In genomic region chr3:16484216-16484615, GRCh38 we compare ENCODE assay signal across 11 cellular contexts. TPM values are rescaled to one million over a fixed set of nuclear protein-coding genes. Genes with fewer than 3 reads are reported as not detected.
DNase-seq lines count a peak whose midpoint lies in the region; ATAC-seq, FAIRE-seq and TF ChIP-seq lines count a peak whose summit lies in the region.
"Had no signal": no experiment of that assay in that cellular context is flagged by ENCODE, and none has a peak within 500 bp of the region (broad histone marks: within the 10 kb centered on the region; RNA-seq: fewer than 3 reads in every experiment).

No MANE protein-coding gene starts in this region.

- H3K23ac ChIP-seq in trophoblast cell (ENCODE audit: low read length), result no peak overlapping the region

- no peaks in the 10 kb centered on the region for H3K79me1 ChIP-seq in trophoblast cell (ENCODE audit: low read length)

- H3K9me3 ChIP-seq in CD4-positive, CD25-positive, alpha-beta regulatory T cell (ENCODE audit: control insufficient read depth in 2 of 2, low read length in 2 of 2), result no peaks in the 10 kb centered on the region
- no peaks in the 10 kb centered on the region for H3K9me3 ChIP-seq in trophoblast cell (ENCODE audit: insufficient read depth, low read depth, low read length)
- H3K9me3 ChIP-seq: mucosa of descending colon had no signal

- H3K9ac ChIP-seq in trophoblast cell (ENCODE audit: low read length), result no peak overlapping the region

- ATAC-seq in CD4-positive, CD25-positive, alpha-beta regulatory T cell (ENCODE audit: low read depth in 2 of 2), result no peak
- ATAC-seq in GM18873 (IDR thresholded peaks at IDR 0.05; ENCODE audit: low FRiP score, unreplicated experiment), result no peak
- ATAC-seq: mucosa of descending colon had no signal

- no peak overlapping the region for H2BK120ac ChIP-seq in trophoblast cell (ENCODE audit: insufficient read depth, low read length, poor library complexity)

- H3K4me2 ChIP-seq in trophoblast cell (ENCODE audit: low read length), result no peak overlapping the region

- peaks cover 25 to 88% (median 70%) of the 10 kb centered on the region in 4 donors for H3K4me1 Mint-ChIP-seq in CD4-positive, CD25-positive, alpha-beta regulatory T cell
- H3K4me1 Mint-ChIP-seq in glutamatergic neuron (ENCODE audit: low read depth, unreplicated experiment) (peaks cover 11% of the 10 kb centered on the region), Calu3 (ENCODE audit: low read depth, unreplicated experiment) (peaks cover 21% of the 10 kb centered on the region)

- TF ChIP-seq CTCF in fibroblast of pulmonary artery (IDR thresholded peaks at IDR 0.05; ENCODE audit: low read length, missing control alignments) (no peak), glutamatergic neuron (IDR thresholded peaks at IDR 0.05; ENCODE audit: partially characterized antibody, unreplicated experiment) (no peak), Calu3 (IDR thresholded peaks at IDR 0.05; ENCODE audit: unreplicated experiment) (no peak)

- no TSS peak for BruUV-seq in Calu3 (replicated peaks; lab: Mats Ljungman, UMichigan)

- H3K14ac ChIP-seq in trophoblast cell (ENCODE audit: low read length), result no peak overlapping the region

- H3K4me3 ChIP-seq in CD4-positive, CD25-positive, alpha-beta regulatory T cell (ENCODE audit: low read depth, low read length), result no peak overlapping the region
- H3K4me3 ChIP-seq in fibroblast of pulmonary artery (replicated peaks; ENCODE audit: low read depth, low read length) (no peak overlapping the region), trophoblast cell (ENCODE audit: low read depth, low read length) (no peak overlapping the region)
- H3K4me3 ChIP-seq: mucosa of descending colon had no signal

- no peak overlapping the region for H3K4ac ChIP-seq in trophoblast cell (ENCODE audit: low read depth, low read length)

- no peak for FAIRE-seq in GM19239 (lab: Jason Lieb, UNC)

- H4K12ac ChIP-seq in trophoblast cell (ENCODE audit: low read depth, low read length), result no peak overlapping the region

- H3K4me3 Mint-ChIP-seq in CD4-positive, CD25-positive, alpha-beta regulatory T cell, result no peak overlapping the region
- no peak overlapping the region for H3K4me3 Mint-ChIP-seq in glutamatergic neuron (ENCODE audit: unreplicated experiment)
- H3K4me3 Mint-ChIP-seq in Calu3 (ENCODE audit: low read depth, unreplicated experiment), result no peak overlapping the region

- no peak overlapping the region for H2BK5ac ChIP-seq in trophoblast cell (ENCODE audit: low read depth, low read length, poor library complexity)

- no CpG with 5 or more reads among the region's 6 CpGs for WGBS in trophoblast cell (ENCODE audit: extremely low coverage, insufficient coverage, insufficient read length)

- no peak overlapping the region for H3K18ac ChIP-seq in trophoblast cell (ENCODE audit: low read length)

- H3K36me3 ChIP-seq in CD4-positive, CD25-positive, alpha-beta regulatory T cell (ENCODE audit: control insufficient read depth, insufficient read depth, low read length), result peaks cover 29% of the 10 kb centered on the region
- no peaks in the 10 kb centered on the region for H3K36me3 ChIP-seq in trophoblast cell (ENCODE audit: control insufficient read depth in 1 of 2, insufficient read depth in 2 of 2, low read length in 2 of 2)

- no peaks in the 10 kb centered on the region for H3K9me3 Mint-ChIP-seq in CD4-positive, CD25-positive, alpha-beta regulatory T cell
- H3K9me3 Mint-ChIP-seq in glutamatergic neuron (ENCODE audit: unreplicated experiment), result peaks cover 2% of the 10 kb centered on the region
- H3K9me3 Mint-ChIP-seq in Calu3 (ENCODE audit: low read depth, unreplicated experiment), result no peaks in the 10 kb centered on the region

- intact Hi-C loops in Calu3 (cut with micrococcal nuclease; ENCODE audit: unreplicated experiment), result no loop called here

- H2AK5ac ChIP-seq in trophoblast cell (ENCODE audit: low read length), result no peak overlapping the region

- no peaks in the 10 kb centered on the region for H3K27me3 ChIP-seq in CD4-positive, CD25-positive, alpha-beta regulatory T cell (ENCODE audit: control insufficient read depth, insufficient read depth, low read length)
- no peaks in the 10 kb centered on the region for H3K27me3 ChIP-seq in trophoblast cell (ENCODE audit: insufficient read depth, low read length)

- no peak for DNase-seq in CD4-positive, CD25-positive, alpha-beta regulatory T cell
- DNase-seq in RPMI7951 (ENCODE audit: low read depth) (peak; percentile 97), fibroblast of pulmonary artery (ENCODE audit: low read depth) (peak; percentile 100), trophoblast cell (peak; percentile 30 to 66), GM19239 (ENCODE audit: insufficient read length, low spot score) (no peak), glutamatergic neuron (no peak), Calu3 (no peak)
- DNase-seq: caudate nucleus, NCI-H526 treated with DMSO at 0.1 percent for 48 hours had no signal

- peaks cover 47% of the 10 kb centered on the region for H3K4me1 ChIP-seq in CD4-positive, CD25-positive, alpha-beta regulatory T cell (ENCODE audit: control insufficient read depth, insufficient read depth, low read length, poor library complexity, severe bottlenecking)
- H3K4me1 ChIP-seq in trophoblast cell (ENCODE audit: control insufficient read depth in 1 of 2, insufficient read depth in 2 of 2, low read length in 2 of 2), result no peaks in the 10 kb centered on the region

- H4K91ac ChIP-seq in trophoblast cell (ENCODE audit: low read depth, low read length), result no peak overlapping the region

- peak overlapping the region; percentile 72 to 99 (median 81) for H3K27ac Mint-ChIP-seq in CD4-positive, CD25-positive, alpha-beta regulatory T cell
- H3K27ac Mint-ChIP-seq in glutamatergic neuron (ENCODE audit: unreplicated experiment), result no peak overlapping the region
- no peak overlapping the region for H3K27ac Mint-ChIP-seq in Calu3 (ENCODE audit: unreplicated experiment)

- H2BK12ac ChIP-seq in trophoblast cell (ENCODE audit: low read length), result no peak overlapping the region

- no peaks in the 10 kb centered on the region for H3K79me2 ChIP-seq in trophoblast cell (ENCODE audit: control insufficient read depth, insufficient read depth, low read length, poor library complexity)

- no peak overlapping the region for H4K8ac ChIP-seq in trophoblast cell (ENCODE audit: low read depth, low read length)

- no peak overlapping the region for H2AFZ ChIP-seq in trophoblast cell (ENCODE audit: insufficient read depth, low read length, poor library complexity)

- CTCF ChIA-PET in Calu3 (lab: Charles Lee), result no interaction called here

- H3K27ac ChIP-seq in CD4-positive, CD25-positive, alpha-beta regulatory T cell (ENCODE audit: insufficient read depth, low read length, poor library complexity, severe bottlenecking), result peak overlapping the region; percentile 82
- no peak overlapping the region for H3K27ac ChIP-seq in trophoblast cell (ENCODE audit: low read depth, low read length)

- peaks cover 27% of the 10 kb centered on the region for H3K36me3 Mint-ChIP-seq in CD4-positive, CD25-positive, alpha-beta regulatory T cell
- H3K36me3 Mint-ChIP-seq in glutamatergic neuron (ENCODE audit: unreplicated experiment), result no peaks in the 10 kb centered on the region
- no peaks in the 10 kb centered on the region for H3K36me3 Mint-ChIP-seq in Calu3 (ENCODE audit: insufficient read depth, unreplicated experiment)

- no peaks in the 10 kb centered on the region for H3K27me3 Mint-ChIP-seq in CD4-positive, CD25-positive, alpha-beta regulatory T cell
- H3K27me3 Mint-ChIP-seq in glutamatergic neuron (ENCODE audit: unreplicated experiment), result peaks cover 2% of the 10 kb centered on the region
- no peaks in the 10 kb centered on the region for H3K27me3 Mint-ChIP-seq in Calu3 (ENCODE audit: unreplicated experiment)

RNA-seq across cellular contexts. Expression of gene RFTN1, which starts 29.3 kb away (rescaled TPM):
- 110 TPM for total RNA-seq in CD4-positive, CD25-positive, alpha-beta regulatory T cell
- polyA plus RNA-seq in CD4-positive, CD25-positive, alpha-beta regulatory T cell, result 100 to 1,000 TPM in 2 of 4 donors, 10 to 100 TPM in 2; 87.1 to 111 (median 97.5) TPM
- 97.6 and 120 TPM in 2 replicates for total RNA-seq in RPMI7951 (2014; rRNA removed; shearing (Covaris generic))
- polyA plus RNA-seq in trophoblast cell (2013), result 5.4 and 5.8 TPM in 2 replicates
- 6.4 TPM for total RNA-seq in glutamatergic neuron (ENCODE audit: unreplicated experiment)
- total RNA-seq in Calu3 (2022), result 1.6 and 1.8 TPM in 2 replicates

Comparison
In these comparisons a context has a peak if more than half of its experiments do, and no peak if none do; other contexts are left out.
1. DNase-seq: peak in RPMI7951 (single experiment), fibroblast of pulmonary artery (single experiment) and trophoblast cell (2 of 2); none in CD4-positive, CD25-positive, alpha-beta regulatory T cell (0 of 3), GM19239 (single experiment), glutamatergic neuron (single experiment) and Calu3 (single experiment).
2. H3K27ac Mint-ChIP-seq: peak in CD4-positive, CD25-positive, alpha-beta regulatory T cell (3 of 3); none in glutamatergic neuron (single experiment) and Calu3 (single experiment).
3. RNA of gene RFTN1, which starts 29.3 kb away (total RNA-seq): 97.6 to 120 TPM in RPMI7951 and 110 TPM in CD4-positive, CD25-positive, alpha-beta regulatory T cell (single experiment); 6.4 TPM in glutamatergic neuron (single experiment) and 1.6 to 1.8 TPM in Calu3; every median in the first group is over 10 times any median in the second.